In the genomic region with DNA sequence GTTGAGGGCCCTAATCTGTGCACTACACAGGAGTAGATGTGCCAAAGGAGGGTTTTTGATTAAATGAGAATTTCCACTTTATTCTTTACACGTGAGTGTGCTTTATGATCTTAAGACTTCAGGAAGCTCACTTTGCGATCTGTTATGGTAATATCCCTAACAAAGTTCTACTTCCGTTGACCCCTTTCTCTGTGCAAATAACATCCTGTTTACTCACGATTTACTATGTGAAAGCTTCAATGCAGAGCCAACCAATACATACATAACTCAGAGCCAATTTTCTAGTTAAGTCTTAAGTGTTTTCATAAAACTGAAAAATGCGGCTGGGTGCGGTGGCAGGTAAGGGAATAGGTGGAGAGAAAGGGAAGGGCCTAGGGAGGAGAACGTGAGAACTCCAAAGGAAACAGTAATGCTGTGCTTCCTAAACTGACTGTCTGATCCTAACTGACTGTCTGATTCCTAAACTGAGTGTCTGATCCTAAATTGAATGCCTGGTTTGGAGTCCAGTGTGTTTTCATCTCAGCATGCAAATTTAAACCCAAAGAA, we compare ENCODE assay signal across 18 cellular contexts.
A peak's percentile ranks its signal among the peaks of the same experiment; 100 is the strongest.
DNase-seq lines count a peak whose midpoint lies in the region; ATAC-seq, FAIRE-seq and TF ChIP-seq lines count a peak whose summit lies in the region.
"Had no signal": no experiment of that assay in that cellular context is flagged by ENCODE, and none has a peak within 500 bp of the region (broad histone marks: within the 10 kb centered on the region; RNA-seq: fewer than 3 reads in every experiment).

No MANE protein-coding gene starts in this region.

- no peaks in the 10 kb centered on the region for H3K9me3 ChIP-seq in K562 (replicated peaks; ENCODE audit: control insufficient read depth, insufficient read depth, low read depth, low read length)
- H3K9me3 ChIP-seq: gastroesophageal sphincter, tibial nerve had no signal

- H3K27ac ChIP-seq in K562 (ENCODE audit: extremely low read depth, low read depth, low read length) = peak overlapping the region; percentile 42
- H3K27ac ChIP-seq: parathyroid adenoma, tibial nerve had no signal

- peaks cover 4 to 43% of the 10 kb centered on the region in 2 experiments; a peak in 3 of 5 replicates for H3K4me1 ChIP-seq in K562 (replicated peaks in 1 of 2; ENCODE audit: control insufficient read depth in 2 of 2, insufficient read depth in 2 of 2, low read length in 2 of 2)

- 40% methylated on average over 4 of the region's 7 CpGs for WGBS in K562 (ENCODE audit: insufficient coverage, low coverage, missing lambda C conversion rate)

- H3K9me3 Mint-ChIP-seq in activated naive CD8-positive, alpha-beta T cell (ENCODE audit: low read depth) = no peaks in the 10 kb centered on the region
- peaks cover 2% of the 10 kb centered on the region for H3K9me3 Mint-ChIP-seq in activated naive CD8-positive, alpha-beta T cell treated with anti-CD3 and anti-CD28 coated beads for 36 hours
- no peaks in the 10 kb centered on the region for H3K9me3 Mint-ChIP-seq in T-cell
- no peaks in the 10 kb centered on the region for H3K9me3 Mint-ChIP-seq in naive thymus-derived CD8-positive, alpha-beta T cell
- H3K9me3 Mint-ChIP-seq: natural killer cell; stimulated activated naive B cell treated with anti-CD40 and anti-IgM and Interleukin-4, amounts not matched to agents 10 μg/mL and 1 μg/mL and 100 μg/mL, for 72 hours had no signal

- TF ChIP-seq EP300 in K562 (IDR thresholded peaks at IDR 0.05; ENCODE audit: low read length) = no peak

- H3K4me3 ChIP-seq in K562 = no peak overlapping the region
- H3K4me3 ChIP-seq: gastroesophageal sphincter, tibial nerve had no signal

- H3K4me3 Mint-ChIP-seq in activated naive CD8-positive, alpha-beta T cell = peak overlapping the region; percentile 24
- H3K4me3 Mint-ChIP-seq in activated naive CD8-positive, alpha-beta T cell treated with anti-CD3 and anti-CD28 coated beads for 36 hours = no peak overlapping the region
- H3K4me3 Mint-ChIP-seq in T-cell = peak overlapping the region; percentile 52 to 81 (median 78)
- H3K4me3 Mint-ChIP-seq in naive thymus-derived CD8-positive, alpha-beta T cell = peak overlapping the region; percentile 3 to 77 (median 54)
- H3K4me3 Mint-ChIP-seq: natural killer cell; stimulated activated naive B cell treated with anti-CD40 and anti-IgM and Interleukin-4, amounts not matched to agents 10 μg/mL and 1 μg/mL and 100 μg/mL, for 72 hours had no signal

- TF ChIP-seq POLR2A in K562 (conservative IDR thresholded peaks at IDR 0.05) = no peak

- no peak overlapping the region for H3K9ac ChIP-seq in K562 (ENCODE audit: insufficient read depth in 1 of 2, low read depth in 2 of 2, low read length in 2 of 2)
- H3K9ac ChIP-seq: parathyroid adenoma had no signal

- H3K9me1 ChIP-seq in K562 (ENCODE audit: control insufficient read depth, insufficient read depth, low read length) = no peaks in the 10 kb centered on the region

- ATAC-seq in T-cell (replicated peaks in 1 of 4) (peak; percentile 62 to 80 (median 68)), K562 (no peak)
- ATAC-seq in naive thymus-derived CD8-positive, alpha-beta T cell = peak; percentile 62 to 81
- ATAC-seq: esophagus mucosa; gastroesophageal sphincter; natural killer cell; stimulated activated naive B cell treated with anti-CD40 and anti-IgM and Interleukin-4, amounts not matched to agents 10 μg/mL and 1 μg/mL and 100 μg/mL, for 72 hours had no signal

- FAIRE-seq in K562 (lab: Jason Lieb, UNC) = no peak

- TF ChIP-seq RAD21 in K562 (CRISPR knock-in tag; conservative IDR thresholded peaks at IDR 0.05 in 1 of 2, IDR thresholded peaks at IDR 0.05 in 1 of 2) = no peak

- no TSS peak for BruUV-seq in K562 (replicated peaks; lab: Mats Ljungman, UMichigan)

- H4K20me1 ChIP-seq in K562 (replicated peaks; ENCODE audit: control insufficient read depth, insufficient read depth, low read length) = no peaks in the 10 kb centered on the region

- no peak for DNase-seq in activated naive CD8-positive, alpha-beta T cell treated with anti-CD3 and anti-CD28 coated beads for 36 hours
- DNase-seq in T-cell (peak in 5 of 34 experiments; percentile 3 to 11 (median 8)), K562 (ENCODE audit: extremely low read depth in 1 of 4, low spot score in 3 of 4) (no peak), MV-4-11 (lab: John Stamatoyannopoulos, UW) (no peak), posterior cingulate gyrus (no peak)
- peak in 3 of 10 donors; percentile 18 to 45 (median 29) for DNase-seq in naive thymus-derived CD8-positive, alpha-beta T cell
- DNase-seq: activated CD4-positive, alpha-beta T cell treated with anti-CD3 and anti-CD28 coated beads for 48 hours; DMS79 treated with DMSO at 0.1 percent for 48 hours; kidney glomerular epithelial cell; mesenchymal stem cell; natural killer cell; NCI-H524 treated with DMSO at 0.1 percent for 48 hours; stimulated activated naive B cell treated with anti-CD40 and anti-IgM and Interleukin-4, amounts not matched to agents 10 μg/mL and 1 μg/mL and 100 μg/mL, for 72 hours had no signal

- H3K36me3 ChIP-seq in K562 (ENCODE audit: control insufficient read depth, insufficient read depth, low read length) = no peaks in the 10 kb centered on the region
- H3K36me3 ChIP-seq: gastroesophageal sphincter, tibial nerve had no signal

- H3K79me2 ChIP-seq in K562 (ENCODE audit: control insufficient read depth, insufficient read depth, low read length) = peaks cover 79% of the 10 kb centered on the region

- H3K27me3 ChIP-seq in K562 (ENCODE audit: control insufficient read depth in 2 of 2, insufficient read depth in 2 of 2, low read length in 2 of 2) = no peaks in the 10 kb centered on the region
- H3K27me3 ChIP-seq: gastroesophageal sphincter, tibial nerve had no signal

- H3K27ac Mint-ChIP-seq in activated naive CD8-positive, alpha-beta T cell = peak overlapping the region; percentile 77
- no peak overlapping the region for H3K27ac Mint-ChIP-seq in activated naive CD8-positive, alpha-beta T cell treated with anti-CD3 and anti-CD28 coated beads for 36 hours
- peak overlapping the region; percentile 95 to 97 for H3K27ac Mint-ChIP-seq in T-cell
- peak overlapping the region; percentile 34 to 96 (median 80) for H3K27ac Mint-ChIP-seq in naive thymus-derived CD8-positive, alpha-beta T cell
- H3K27ac Mint-ChIP-seq: natural killer cell; stimulated activated naive B cell treated with anti-CD40 and anti-IgM and Interleukin-4, amounts not matched to agents 10 μg/mL and 1 μg/mL and 100 μg/mL, for 72 hours had no signal

- no peak overlapping the region; the same call in 1 of the 2 replicates for H3K4me2 ChIP-seq in K562 (ENCODE audit: insufficient read depth, low read length)

- in situ Hi-C loops in K562 (cut with MboI) = no loop called here

- no peak for TF ChIP-seq CTCF in K562 (IDR thresholded peaks at IDR 0.05 in 2 of 3, conservative IDR thresholded peaks at IDR 0.05 in 1 of 3; ENCODE audit: insufficient read depth in 2 of 3, low read depth in 1 of 3, low read length in 3 of 3)

- intact Hi-C loops in K562 (cut with micrococcal nuclease) = no loop called here
- intact Hi-C loops in posterior cingulate gyrus (cut with DNase I) = no loop called here

- CTCF ChIA-PET in T-cell (lab: Charles Lee) (interaction anchor here (0.6 to 1.5 kb wide), 2 partner anchors 25 to 44 kb away, joined by 3 to 4 read pairs; no protein-coding TSS in a partner anchor), K562 (lab: Yijun Ruan, JAX; ENCODE audit: low intra/inter-chr PET ratio) (no interaction called here)

- peaks cover 43% of the 10 kb centered on the region for H3K4me1 Mint-ChIP-seq in activated naive CD8-positive, alpha-beta T cell (ENCODE audit: low read depth)
- H3K4me1 Mint-ChIP-seq in activated naive CD8-positive, alpha-beta T cell treated with anti-CD3 and anti-CD28 coated beads for 36 hours = peaks cover 28% of the 10 kb centered on the region
- peaks cover 65 to 80% (median 66%) of the 10 kb centered on the region in 3 donors for H3K4me1 Mint-ChIP-seq in T-cell
- H3K4me1 Mint-ChIP-seq in naive thymus-derived CD8-positive, alpha-beta T cell = peaks cover 9 to 53% (median 41%) of the 10 kb centered on the region in 4 donors
- H3K4me1 Mint-ChIP-seq: natural killer cell had no signal

- POLR2A ChIA-PET in T-cell (lab: Charles Lee) (interaction anchor here (0.5 to 1.1 kb wide), 4 partner anchors 11 to 216 kb away, joined by 3 to 6 read pairs (median 3); no protein-coding TSS in a partner anchor), K562 (lab: Yijun Ruan, JAX) (interaction anchor here (0.8 to 1.1 kb wide), 3 partner anchors 17 to 41 kb away, joined by 3 to 5 read pairs (median 3); no protein-coding TSS in a partner anchor)
- POLR2A ChIA-PET in naive thymus-derived CD8-positive, alpha-beta T cell (lab: Charles Lee) = interaction anchor here (1.0 kb wide), 1 partner anchor 43 kb away, joined by 3 read pairs; no protein-coding TSS in a partner anchor

- H3K27me3 Mint-ChIP-seq in activated naive CD8-positive, alpha-beta T cell = no peaks in the 10 kb centered on the region
- H3K27me3 Mint-ChIP-seq in activated naive CD8-positive, alpha-beta T cell treated with anti-CD3 and anti-CD28 coated beads for 36 hours = no peaks in the 10 kb centered on the region
- H3K27me3 Mint-ChIP-seq in T-cell = no peaks in the 10 kb centered on the region
- peaks cover 0 to under 1% (median 0%) of the 10 kb centered on the region in 5 donors for H3K27me3 Mint-ChIP-seq in naive thymus-derived CD8-positive, alpha-beta T cell

- peak overlapping the region; percentile 48 for H2AFZ ChIP-seq in K562 (ENCODE audit: low read depth, low read length)
- H2AFZ ChIP-seq: parathyroid adenoma had no signal

- no peaks in the 10 kb centered on the region for H3K36me3 Mint-ChIP-seq in activated naive CD8-positive, alpha-beta T cell
- peaks cover 1% of the 10 kb centered on the region for H3K36me3 Mint-ChIP-seq in activated naive CD8-positive, alpha-beta T cell treated with anti-CD3 and anti-CD28 coated beads for 36 hours
- peaks cover 13% of the 10 kb centered on the region for H3K36me3 Mint-ChIP-seq in T-cell
- peaks cover 0 to 12% (median 0%) of the 10 kb centered on the region in 3 donors for H3K36me3 Mint-ChIP-seq in naive thymus-derived CD8-positive, alpha-beta T cell
- H3K36me3 Mint-ChIP-seq: natural killer cell; stimulated activated naive B cell treated with anti-CD40 and anti-IgM and Interleukin-4, amounts not matched to agents 10 μg/mL and 1 μg/mL and 100 μg/mL, for 72 hours had no signal

TF ChIP-seq in K562, 482 proteins besides CTCF, POLR2A, EP300 and RAD21 (continues in another document):
- TF ChIP-seq GTF2A2 (tag; IDR thresholded peaks at IDR 0.05) = no peak
- no peak for TF ChIP-seq ZNF239 (CRISPR knock-in tag; IDR thresholded peaks at IDR 0.05)
- TF ChIP-seq, protein P1, sequence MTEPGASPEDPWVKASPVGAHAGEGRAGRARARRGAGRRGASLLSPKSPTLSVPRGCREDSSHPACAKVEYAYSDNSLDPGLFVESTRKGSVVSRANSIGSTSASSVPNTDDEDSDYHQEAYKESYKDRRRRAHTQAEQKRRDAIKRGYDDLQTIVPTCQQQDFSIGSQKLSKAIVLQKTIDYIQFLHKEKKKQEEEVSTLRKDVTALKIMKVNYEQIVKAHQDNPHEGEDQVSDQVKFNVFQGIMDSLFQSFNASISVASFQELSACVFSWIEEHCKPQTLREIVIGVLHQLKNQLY (CRISPR knock-in tag; conservative IDR thresholded peaks at IDR 0.05) = no peak
